1 cellular context compared by ENCODE assay signal in genomic region chr6:3876866-3877265, GRCh38.
TF ChIP-seq lines count a peak whose summit lies in the region.

No MANE protein-coding gene starts in this region.

TF ChIP-seq in GM23338, 12 proteins besides CTCF, POLR2A, EP300 and RAD21 (continued from another document):
- TF ChIP-seq ZNF462 (CRISPR knock-in tag; IDR thresholded peaks at IDR 0.05) (no peak), NANOG (IDR thresholded peaks at IDR 0.05; ENCODE audit: borderline replicate concordance) (no peak), REST (IDR thresholded peaks at IDR 0.05; ENCODE audit: unreplicated experiment) (no peak), ZNF114 (CRISPR knock-in tag; IDR thresholded peaks at IDR 0.05) (no peak), STAT1 (IDR thresholded peaks at IDR 0.05; ENCODE audit: unreplicated experiment) (no peak), ETS1 (IDR thresholded peaks at IDR 0.05) (no peak), ZNF331 (CRISPR knock-in tag; IDR thresholded peaks at IDR 0.05; ENCODE audit: low read depth) (no peak)
